Comparison of ENCODE assay signal across 25 cellular contexts in genomic region chr11:98549571-98549970, GRCh38.
"Had no signal": no experiment of that assay in that cellular context is flagged by ENCODE, and none has a peak within 500 bp of the region (broad histone marks: within the 10 kb centered on the region; RNA-seq: fewer than 3 reads in every experiment).

No MANE protein-coding gene starts in this region.

- H3K4me1 ChIP-seq: neural progenitor cell, parathyroid adenoma, psoas muscle, right lobe of liver, sigmoid colon, stomach, thyroid gland, tibial nerve, upper lobe of left lung, vagina had no signal

- H3K79me2 ChIP-seq: parathyroid adenoma had no signal

- H2AFZ ChIP-seq: neural progenitor cell, parathyroid adenoma had no signal

- H3K9me3 ChIP-seq: ovary, psoas muscle, right lobe of liver, sigmoid colon, thoracic aorta, thyroid gland, tibial nerve, upper lobe of left lung, vagina had no signal

- FAIRE-seq: small intestine, urothelium cell line had no signal

- H3K9ac ChIP-seq: neural progenitor cell, parathyroid adenoma had no signal

- DNase-seq: occipital lobe; ovary; posterior cingulate gyrus; psoas muscle; right cardiac atrium; right lobe of liver; sigmoid colon; small intestine; stimulated activated CD4-positive, alpha-beta T cell treated with anti-CD3 and anti-CD28 coated beads, Interleukin-15, amount 100 ng/mL, for 24 hours; stimulated activated CD4-positive, alpha-beta T cell treated with anti-CD3 and anti-CD28 coated beads, Interleukin-2, amount 100 ng/mL, for 24 hours; stimulated activated CD4-positive, alpha-beta T cell treated with anti-CD3 and anti-CD28 coated beads, Interleukin-2, amount 100 ng/mL, for 48 hours; stimulated activated CD4-positive, alpha-beta T cell treated with anti-CD3 and anti-CD28 coated beads, Interleukin-4, amount 100 ng/mL, for 24 hours; stimulated activated naive B cell treated with anti-CD40 and anti-IgM and Interleukin-4, amounts not matched to agents 10 μg/mL and 1 μg/mL and 100 μg/mL, for 72 hours; stimulated activated naive CD4-positive, alpha-beta T cell treated with Interleukin-2 at 50 U/mL for 16 hours; stomach; thyroid gland; trophoblast cell; upper lobe of left lung had no signal

- H3K4me3 ChIP-seq: neural progenitor cell, ovary, psoas muscle, right lobe of liver, sigmoid colon, stomach, thoracic aorta, thyroid gland, tibial nerve, upper lobe of left lung, vagina had no signal

- H3K4me2 ChIP-seq: neural progenitor cell had no signal

- ATAC-seq: psoas muscle; right cardiac atrium; right lobe of liver; stimulated activated effector memory CD8-positive, alpha-beta T cell treated with anti-CD3 and anti-CD28 coated beads, Interleukin-12 subunit alpha, Interleukin-12 subunit beta, amount 100 ng/mL, for 72 hours; stimulated activated naive B cell treated with anti-CD40 and anti-IgM and Interleukin-4, amounts not matched to agents 10 μg/mL and 1 μg/mL and 100 μg/mL, for 72 hours had no signal

- H3K27ac ChIP-seq: neural progenitor cell, ovary, parathyroid adenoma, psoas muscle, right lobe of liver, sigmoid colon, stomach, thoracic aorta, thyroid gland, tibial nerve, upper lobe of left lung, vagina had no signal

- H3K36me3 ChIP-seq: neural progenitor cell, ovary, right lobe of liver, sigmoid colon, stomach, thoracic aorta, thyroid gland, tibial nerve, upper lobe of left lung, vagina had no signal

- H3K27me3 ChIP-seq: neural progenitor cell, ovary, right lobe of liver, sigmoid colon, stomach, thyroid gland, tibial nerve, upper lobe of left lung, vagina had no signal
